8 cellular contexts compared by ENCODE assay signal in the genomic region with DNA sequence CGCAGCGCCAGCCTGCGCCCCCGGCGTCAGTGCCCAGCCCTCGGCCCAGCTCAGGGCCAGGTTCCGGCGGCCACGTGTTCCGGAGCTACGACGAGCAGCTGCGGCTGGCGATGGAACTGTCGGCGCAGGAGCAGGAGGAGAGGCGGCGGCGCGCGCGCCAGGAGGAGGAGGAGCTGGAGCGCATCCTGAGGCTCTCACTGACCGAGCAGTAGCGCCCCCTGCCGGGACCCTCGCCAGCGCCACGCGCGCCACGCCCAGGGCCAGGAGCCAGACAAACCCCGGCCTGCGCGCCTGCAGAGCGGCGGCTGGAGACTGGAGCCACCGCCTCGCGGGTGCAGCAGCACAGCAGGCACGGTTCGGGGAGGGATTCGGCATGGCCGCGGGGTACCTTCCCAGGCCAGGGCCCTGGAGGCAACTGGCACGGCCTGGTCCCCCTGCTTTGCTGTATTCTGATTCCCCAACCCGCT. TPM values are rescaled to one million over a fixed set of nuclear protein-coding genes. Genes with fewer than 3 reads are reported as not detected.
DNase-seq lines count a peak whose midpoint lies in the region; ATAC-seq, FAIRE-seq and TF ChIP-seq lines count a peak whose summit lies in the region.

No MANE protein-coding gene starts in this region.

- no peaks in the 10 kb centered on the region for H3K27me3 ChIP-seq in esophagus muscularis mucosa
- peaks cover 45% of the 10 kb centered on the region for H3K27me3 ChIP-seq in mucosa of stomach (ENCODE audit: control insufficient read depth, insufficient read depth, low read length)

- ATAC-seq in HG03571 (IDR thresholded peaks at IDR 0.05; ENCODE audit: unreplicated experiment) (peak; percentile 33), GM21515 (IDR thresholded peaks at IDR 0.05; ENCODE audit: unreplicated experiment) (no peak)

- TF ChIP-seq EP300 in esophagus muscularis mucosa (IDR thresholded peaks at IDR 0.05): no peak

- TF ChIP-seq CTCF in AG09309 (IDR thresholded peaks at IDR 0.05; ENCODE audit: control insufficient read depth, insufficient read depth, low read depth, low read length, missing control alignments) (peak; percentile 55), esophagus muscularis mucosa (IDR thresholded peaks at IDR 0.05) (peak; percentile 87 to 93 (median 91)), D721Med (IDR thresholded peaks at IDR 0.05; ENCODE audit: insufficient read depth, missing control alignments) (no peak)

- no peaks in the 10 kb centered on the region for H3K36me3 ChIP-seq in esophagus muscularis mucosa
- H3K36me3 ChIP-seq in mucosa of stomach (ENCODE audit: control insufficient read depth, insufficient read depth, low read length): no peaks in the 10 kb centered on the region

- intact Hi-C loops in esophagus muscularis mucosa (cut with DNase I): loop anchor here (10.0 kb wide), 1 partner anchor 161 kb away; no protein-coding TSS in a partner anchor

- no peak for FAIRE-seq in D721Med (lab: Jason Lieb, UNC)

- peaks cover 58 to 60% (median 59%) of the 10 kb centered on the region in 4 donors for H3K4me1 ChIP-seq in esophagus muscularis mucosa
- H3K4me1 ChIP-seq in mucosa of stomach (ENCODE audit: control insufficient read depth, insufficient read depth, low read length): peaks cover 56% of the 10 kb centered on the region

- peak overlapping the region; percentile 1 for H3K9ac ChIP-seq in mucosa of stomach (ENCODE audit: low read length)

- DNase-seq in AG09309 (ENCODE audit: low read depth) (no peak), activated T-cell treated with anti-CD3 and anti-CD28 coated beads for 24 hours (ENCODE audit: low read depth) (peak; percentile 91), esophagus muscularis mucosa (ENCODE audit: extremely low spot score) (peak; percentile 99), D721Med (ENCODE audit: insufficient read length, low spot score) (no peak)
- peak; percentile 83 to 84 for DNase-seq in stimulated activated CD8-positive, alpha-beta memory T cell treated with anti-CD3 and anti-CD28 coated beads, Interleukin-2, amount 100 ng/mL, for 1 hour (ENCODE audit: low read depth in 2 of 2)

- peak overlapping the region; percentile 42 to 70 (median 56) for H3K27ac ChIP-seq in esophagus muscularis mucosa (replicated peaks in 1 of 4)

- H3K9me3 ChIP-seq in esophagus muscularis mucosa (no peaks in the 10 kb centered on the region), mucosa of stomach (ENCODE audit: control insufficient read depth, low read length) (no peaks in the 10 kb centered on the region)

- no peak for TF ChIP-seq POLR2A in esophagus muscularis mucosa (IDR thresholded peaks at IDR 0.05; ENCODE audit: low read depth)

- H3K4me3 ChIP-seq in AG09309 (ENCODE audit: control insufficient read depth, low read depth, low read length): peak overlapping the region; percentile 10
- H3K4me3 ChIP-seq in esophagus muscularis mucosa: peak overlapping the region; percentile 42 to 57 (median 45)
- no peak overlapping the region for H3K4me3 ChIP-seq in mucosa of stomach (ENCODE audit: low read length)

- no CpG with 5 or more reads among the region's 47 CpGs for WGBS in esophagus muscularis mucosa

RNA-seq across cellular contexts. Expression of gene CORO6, which starts 9.3 kb away (rescaled TPM):
- 10 to 100 TPM; 43.7 to 67.7 (median 46.9) TPM for total RNA-seq in esophagus muscularis mucosa

RNA-seq across cellular contexts. Expression of gene ANKRD13B, which starts 20.5 kb away (rescaled TPM):
- total RNA-seq in esophagus muscularis mucosa: 10 to 100 TPM in 3 of 4 donors, 1 to 10 TPM in 1; 8.0 to 16.1 (median 13.4) TPM

RNA-seq across cellular contexts. Expression of gene GIT1, which starts 24.0 kb away (rescaled TPM):
- 10 to 100 TPM; 28.7 to 50.4 (median 39.9) TPM for total RNA-seq in esophagus muscularis mucosa

RNA-seq across cellular contexts. Expression of gene TP53I13, which starts 44.9 kb away (rescaled TPM):
- total RNA-seq in esophagus muscularis mucosa: 10 to 100 TPM; 40.9 to 72.6 (median 55.7) TPM

RNA-seq across cellular contexts. Expression of gene ABHD15, which starts 46.6 kb away (rescaled TPM):
- 10 to 100 TPM in 3 of 4 donors, 1 to 10 TPM in 1; 6.8 to 18.3 (median 11.9) TPM for total RNA-seq in esophagus muscularis mucosa

Comparison
In these comparisons a context has a peak if more than half of its experiments do, and no peak if none do; other contexts are left out.
1. DNase-seq: peak in activated T-cell treated with anti-CD3 and anti-CD28 coated beads for 24 hours (single experiment), esophagus muscularis mucosa (single experiment) and stimulated activated CD8-positive, alpha-beta memory T cell treated with anti-CD3 and anti-CD28 coated beads, Interleukin-2, amount 100 ng/mL, for 1 hour (2 of 2); none in AG09309 (single experiment) and D721Med (single experiment).